1 cellular context compared by ENCODE assay signal in the genomic region with DNA sequence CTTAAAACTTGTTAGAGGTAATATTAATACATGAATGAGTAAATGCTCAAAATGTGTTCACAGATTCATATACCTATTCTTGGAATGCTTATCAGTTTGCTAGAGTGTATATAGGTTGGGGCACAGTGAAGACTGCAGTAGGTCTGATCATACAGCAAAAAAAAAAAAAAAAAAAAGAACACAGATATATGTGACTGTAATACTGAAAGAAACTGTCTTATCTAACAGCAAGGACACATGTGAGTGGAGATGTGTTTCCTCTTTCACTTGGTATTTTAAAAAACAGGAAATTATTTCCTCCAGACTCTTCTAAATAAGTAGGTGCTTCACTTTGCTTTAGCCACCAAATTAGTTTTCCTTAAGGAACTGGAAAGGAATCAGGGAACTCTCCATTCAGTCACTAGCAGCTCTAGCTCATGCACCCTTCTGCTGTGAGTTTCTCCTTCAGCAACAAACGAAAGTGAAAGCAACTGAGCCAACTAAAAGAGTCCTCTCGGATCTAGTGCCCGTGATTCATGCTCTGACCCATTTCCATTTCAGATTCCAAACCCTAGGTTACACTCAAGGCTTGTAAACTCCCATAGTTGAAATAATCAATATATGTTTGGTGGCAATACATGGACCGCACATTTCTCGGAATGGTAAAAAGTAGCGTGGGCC.
TF ChIP-seq lines count a peak whose summit lies in the region.

No MANE protein-coding gene starts in this region.

TF ChIP-seq in A549, 52 proteins besides CTCF, POLR2A, EP300 and RAD21 (continued from another document):
- TF ChIP-seq POLR2AphosphoS2 (conservative IDR thresholded peaks at IDR 0.05; ENCODE audit: low read length) = no peak
- TF ChIP-seq RARB (CRISPR knock-in tag; IDR thresholded peaks at IDR 0.05) = no peak
- TF ChIP-seq CEBPB (IDR thresholded peaks at IDR 0.05) = no peak
- TF ChIP-seq PHF8 (IDR thresholded peaks at IDR 0.05; ENCODE audit: borderline replicate concordance, low read depth) = no peak
- no peak for TF ChIP-seq EHMT2 (IDR thresholded peaks at IDR 0.05; ENCODE audit: low read depth)
- TF ChIP-seq MYC (IDR thresholded peaks at IDR 0.05; ENCODE audit: borderline replicate concordance, low read length) = no peak
- no peak for TF ChIP-seq BHLHE40 (IDR thresholded peaks at IDR 0.05; ENCODE audit: low read depth, low read length)
- TF ChIP-seq JUN (IDR thresholded peaks at IDR 0.05) = no peak
- TF ChIP-seq BCL3 (IDR thresholded peaks at IDR 0.05) = no peak
